8 cellular contexts compared by ENCODE assay signal in the genomic region with DNA sequence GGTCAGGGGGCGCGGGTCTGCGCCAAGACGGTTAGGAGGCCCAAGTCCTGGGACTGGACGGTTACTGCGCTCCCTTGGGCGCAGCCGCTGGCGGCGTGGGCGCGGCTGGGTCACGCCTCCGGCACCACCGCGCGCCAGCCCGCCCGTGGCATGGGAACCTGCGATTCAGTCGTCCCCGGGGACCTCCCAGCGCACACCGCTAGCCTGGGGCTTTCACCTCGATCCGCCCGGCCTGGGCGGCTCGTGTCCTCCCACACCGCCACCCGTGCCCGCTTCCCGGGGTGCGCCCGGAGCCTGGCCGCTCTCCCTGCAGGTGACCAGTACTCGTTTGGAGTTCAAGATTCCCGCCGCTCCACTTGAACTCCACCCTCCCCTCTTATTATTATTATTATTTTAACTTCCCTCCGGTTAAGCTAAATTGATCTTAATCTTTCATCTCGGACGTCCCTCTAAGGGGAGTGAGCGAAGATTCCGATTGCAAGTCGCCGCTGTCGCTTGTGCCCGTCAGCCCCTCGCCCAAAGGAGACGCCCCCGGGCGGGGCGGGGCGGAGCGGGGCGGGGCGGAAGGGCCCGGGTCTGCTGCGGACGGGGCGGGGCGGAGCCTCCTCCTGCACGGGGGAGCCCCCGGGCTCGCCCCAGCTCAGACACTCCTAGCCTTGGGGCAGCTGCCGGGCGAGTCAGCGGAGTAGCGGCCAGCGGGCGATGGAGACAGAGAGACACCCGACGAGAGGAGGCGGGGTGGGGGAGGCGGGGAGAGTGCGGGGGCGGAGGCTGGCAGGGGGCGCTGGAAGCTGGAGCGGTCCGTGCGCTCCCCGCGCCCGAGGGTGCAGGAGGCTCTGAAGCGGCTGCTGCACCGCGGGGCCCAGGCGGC. TPM values are rescaled to one million over a fixed set of nuclear protein-coding genes. Genes with fewer than 3 reads are reported as not detected.
A peak's percentile ranks its signal among the peaks of the same experiment; 100 is the strongest.
DNase-seq lines count a peak whose midpoint lies in the region; ATAC-seq and TF ChIP-seq lines count a peak whose summit lies in the region.

A gene with protein sequence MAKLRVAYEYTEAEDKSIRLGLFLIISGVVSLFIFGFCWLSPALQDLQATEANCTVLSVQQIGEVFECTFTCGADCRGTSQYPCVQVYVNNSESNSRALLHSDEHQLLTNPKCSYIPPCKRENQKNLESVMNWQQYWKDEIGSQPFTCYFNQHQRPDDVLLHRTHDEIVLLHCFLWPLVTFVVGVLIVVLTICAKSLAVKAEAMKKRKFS (plus strand): TSS at position 643 of the 871 bp plus-strand sequence. CDS start 445 bp downstream, outside the sequence.

- no peaks in the 10 kb centered on the region for H3K9me3 ChIP-seq in liver (ENCODE audit: control insufficient read depth in 4 of 4, low read length in 3 of 4)

- H3K27ac Mint-ChIP-seq in chondrocyte (ENCODE audit: unreplicated experiment): no peak within 1 kb of the TSS

- peak; percentile 82 for ATAC-seq in HG03039 (IDR thresholded peaks at IDR 0.05; ENCODE audit: unreplicated experiment)

- H3K27ac ChIP-seq in liver (ENCODE audit: low read depth in 1 of 2, low read length in 2 of 2): no peak within 1 kb of the TSS

- peak within 1 kb of the TSS; percentile 30 to 84 (median 79) for H3K4me3 ChIP-seq in liver (ENCODE audit: low read depth in 1 of 3, low read length in 3 of 3)

- TF ChIP-seq CTCF in chondrocyte (IDR thresholded peaks at IDR 0.05): no peak
- TF ChIP-seq CTCF in liver (IDR thresholded peaks at IDR 0.05; ENCODE audit: low read depth, low read length, missing input control): no peak

- H3K9ac ChIP-seq in liver (ENCODE audit: low read depth in 1 of 2, low read length in 2 of 2): no peak within 1 kb of the TSS

- H3K4me3 Mint-ChIP-seq in chondrocyte (ENCODE audit: unreplicated experiment): peak within 1 kb of the TSS; percentile 90

- H3K27me3 Mint-ChIP-seq in chondrocyte (ENCODE audit: low read depth): peaks cover 8% of the 10 kb centered on the region

- H3K4me1 Mint-ChIP-seq in chondrocyte (ENCODE audit: low read depth): peaks cover 20% of the 10 kb centered on the region

- peaks cover 8 to 20% (median 17%) of the 10 kb centered on the region in 4 donors for H3K4me1 ChIP-seq in liver (ENCODE audit: control insufficient read depth in 4 of 4, insufficient read depth in 4 of 4, low read length in 3 of 4)

- no peaks in the 10 kb centered on the region for H3K9me3 Mint-ChIP-seq in chondrocyte (ENCODE audit: low read depth)

- no peak for TF ChIP-seq RAD21 in liver (IDR thresholded peaks at IDR 0.05)

- H3K36me3 Mint-ChIP-seq in chondrocyte (ENCODE audit: low read depth): no peaks in the 10 kb centered on the region

- under 1% methylated on average over 88 of the region's 88 CpGs for WGBS in liver

- H3K27me3 ChIP-seq in liver (ENCODE audit: control insufficient read depth in 4 of 4, insufficient read depth in 4 of 4, low read length in 3 of 4): peaks cover 0 to 3% (median 1%) of the 10 kb centered on the region in 4 donors

- H3K36me3 ChIP-seq in liver (ENCODE audit: control insufficient read depth in 4 of 4, insufficient read depth in 3 of 4, low read depth in 1 of 4, low read length in 3 of 4): no peaks in the 10 kb centered on the region

- DNase-seq in NCI-H2029 (lab: John Stamatoyannopoulos, UW): peak; percentile 17
- no peak for DNase-seq in NCI-H2029 treated with DMSO at 0.1 percent for 48 hours (lab: John Stamatoyannopoulos, UW)
- DNase-seq in NCI-H2171 treated with DMSO at 0.1 percent for 48 hours (lab: John Stamatoyannopoulos, UW): peak; percentile 66
- DNase-seq in activated CD4-positive, alpha-beta T cell treated with anti-CD3 and anti-CD28 coated beads for 24 hours (ENCODE audit: low read depth in 2 of 2): peak; percentile 65 to 68
- DNase-seq in chondrocyte (ENCODE audit: low spot score): peak; percentile 90
- DNase-seq in stimulated activated CD4-positive, alpha-beta T cell treated with anti-CD3 and anti-CD28 coated beads, Interleukin-4, amount 100 ng/mL, for 4 hours: peak; percentile 69 to 75

TF ChIP-seq in liver, 16 proteins besides CTCF, POLR2A, EP300 and RAD21:
- no peak for TF ChIP-seq FOXA2 (IDR thresholded peaks at IDR 0.05)
- no peak for TF ChIP-seq FOXA1 (IDR thresholded peaks at IDR 0.05)
- TF ChIP-seq, protein P1, sequence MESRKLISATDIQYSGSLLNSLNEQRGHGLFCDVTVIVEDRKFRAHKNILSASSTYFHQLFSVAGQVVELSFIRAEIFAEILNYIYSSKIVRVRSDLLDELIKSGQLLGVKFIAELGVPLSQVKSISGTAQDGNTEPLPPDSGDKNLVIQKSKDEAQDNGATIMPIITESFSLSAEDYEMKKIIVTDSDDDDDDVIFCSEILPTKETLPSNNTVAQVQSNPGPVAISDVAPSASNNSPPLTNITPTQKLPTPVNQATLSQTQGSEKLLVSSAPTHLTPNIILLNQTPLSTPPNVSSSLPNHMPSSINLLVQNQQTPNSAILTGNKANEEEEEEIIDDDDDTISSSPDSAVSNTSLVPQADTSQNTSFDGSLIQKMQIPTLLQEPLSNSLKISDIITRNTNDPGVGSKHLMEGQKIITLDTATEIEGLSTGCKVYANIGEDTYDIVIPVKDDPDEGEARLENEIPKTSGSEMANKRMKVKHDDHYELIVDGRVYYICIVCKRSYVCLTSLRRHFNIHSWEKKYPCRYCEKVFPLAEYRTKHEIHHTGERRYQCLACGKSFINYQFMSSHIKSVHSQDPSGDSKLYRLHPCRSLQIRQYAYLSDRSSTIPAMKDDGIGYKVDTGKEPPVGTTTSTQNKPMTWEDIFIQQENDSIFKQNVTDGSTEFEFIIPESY (IDR thresholded peaks at IDR 0.05): no peak
- no peak for TF ChIP-seq HNF4G (IDR thresholded peaks at IDR 0.05)
- TF ChIP-seq GABPA (IDR thresholded peaks at IDR 0.05 in 1 of 2, conservative IDR thresholded peaks at IDR 0.05 in 1 of 2): no peak
- no peak for TF ChIP-seq TAF1 (conservative IDR thresholded peaks at IDR 0.05)
- TF ChIP-seq, protein P2, sequence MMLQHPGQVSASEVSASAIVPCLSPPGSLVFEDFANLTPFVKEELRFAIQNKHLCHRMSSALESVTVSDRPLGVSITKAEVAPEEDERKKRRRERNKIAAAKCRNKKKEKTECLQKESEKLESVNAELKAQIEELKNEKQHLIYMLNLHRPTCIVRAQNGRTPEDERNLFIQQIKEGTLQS (IDR thresholded peaks at IDR 0.05): no peak
- no peak for TF ChIP-seq SP1 (IDR thresholded peaks at IDR 0.05)
- no peak for TF ChIP-seq NR2F2 (IDR thresholded peaks at IDR 0.05)
- TF ChIP-seq, protein P3, sequence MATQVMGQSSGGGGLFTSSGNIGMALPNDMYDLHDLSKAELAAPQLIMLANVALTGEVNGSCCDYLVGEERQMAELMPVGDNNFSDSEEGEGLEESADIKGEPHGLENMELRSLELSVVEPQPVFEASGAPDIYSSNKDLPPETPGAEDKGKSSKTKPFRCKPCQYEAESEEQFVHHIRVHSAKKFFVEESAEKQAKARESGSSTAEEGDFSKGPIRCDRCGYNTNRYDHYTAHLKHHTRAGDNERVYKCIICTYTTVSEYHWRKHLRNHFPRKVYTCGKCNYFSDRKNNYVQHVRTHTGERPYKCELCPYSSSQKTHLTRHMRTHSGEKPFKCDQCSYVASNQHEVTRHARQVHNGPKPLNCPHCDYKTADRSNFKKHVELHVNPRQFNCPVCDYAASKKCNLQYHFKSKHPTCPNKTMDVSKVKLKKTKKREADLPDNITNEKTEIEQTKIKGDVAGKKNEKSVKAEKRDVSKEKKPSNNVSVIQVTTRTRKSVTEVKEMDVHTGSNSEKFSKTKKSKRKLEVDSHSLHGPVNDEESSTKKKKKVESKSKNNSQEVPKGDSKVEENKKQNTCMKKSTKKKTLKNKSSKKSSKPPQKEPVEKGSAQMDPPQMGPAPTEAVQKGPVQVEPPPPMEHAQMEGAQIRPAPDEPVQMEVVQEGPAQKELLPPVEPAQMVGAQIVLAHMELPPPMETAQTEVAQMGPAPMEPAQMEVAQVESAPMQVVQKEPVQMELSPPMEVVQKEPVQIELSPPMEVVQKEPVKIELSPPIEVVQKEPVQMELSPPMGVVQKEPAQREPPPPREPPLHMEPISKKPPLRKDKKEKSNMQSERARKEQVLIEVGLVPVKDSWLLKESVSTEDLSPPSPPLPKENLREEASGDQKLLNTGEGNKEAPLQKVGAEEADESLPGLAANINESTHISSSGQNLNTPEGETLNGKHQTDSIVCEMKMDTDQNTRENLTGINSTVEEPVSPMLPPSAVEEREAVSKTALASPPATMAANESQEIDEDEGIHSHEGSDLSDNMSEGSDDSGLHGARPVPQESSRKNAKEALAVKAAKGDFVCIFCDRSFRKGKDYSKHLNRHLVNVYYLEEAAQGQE (IDR thresholded peaks at IDR 0.05): no peak
- TF ChIP-seq HNF4A (conservative IDR thresholded peaks at IDR 0.05): no peak
- TF ChIP-seq YY1 (IDR thresholded peaks at IDR 0.05): no peak
- no peak for TF ChIP-seq EGR1 (IDR thresholded peaks at IDR 0.05; ENCODE audit: low read depth in 2 of 2)
- TF ChIP-seq, protein P4, sequence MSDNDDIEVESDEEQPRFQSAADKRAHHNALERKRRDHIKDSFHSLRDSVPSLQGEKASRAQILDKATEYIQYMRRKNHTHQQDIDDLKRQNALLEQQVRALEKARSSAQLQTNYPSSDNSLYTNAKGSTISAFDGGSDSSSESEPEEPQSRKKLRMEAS (IDR thresholded peaks at IDR 0.05): no peak
- TF ChIP-seq RXRA (IDR thresholded peaks at IDR 0.05): no peak
- no peak for TF ChIP-seq JUND (IDR thresholded peaks at IDR 0.05)

RNA-seq across cellular contexts. Expression of the gene that starts here (rescaled TPM):
- 2.9 to 3.7 TPM (median 3.3 TPM) in 3 replicates for total RNA-seq in chondrocyte
- 1 to 10 TPM in 1 of 2 donors, under 1 TPM in 1; 0.84 to 1.3 TPM for total RNA-seq in liver
- polyA plus RNA-seq in liver: under 1 TPM; 0.46 to 0.47 TPM
